ENCODE assay signal across 17 cellular contexts in the genomic region with DNA sequence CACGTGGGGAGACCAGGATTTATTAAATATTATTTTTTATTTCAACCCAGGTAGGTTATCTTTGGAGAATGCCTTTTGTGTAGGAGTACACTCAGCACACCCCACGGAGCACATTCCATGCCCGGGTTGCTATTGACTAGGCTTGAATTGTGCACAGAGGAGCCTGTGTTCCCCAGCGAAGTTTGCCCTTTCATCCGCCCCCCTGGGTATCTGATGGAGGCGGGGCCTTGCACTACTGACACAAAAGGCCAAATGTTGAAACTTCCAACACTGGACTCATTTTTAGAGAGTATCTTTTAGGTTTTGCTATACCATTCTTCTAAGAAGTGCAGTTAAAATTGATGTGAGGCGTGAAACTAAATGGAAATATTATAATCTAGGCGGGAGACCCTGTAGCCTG. TPM values are rescaled to one million over a fixed set of nuclear protein-coding genes. Genes with fewer than 3 reads are reported as not detected.
DNase-seq lines count a peak whose midpoint lies in the region; ATAC-seq, FAIRE-seq and TF ChIP-seq lines count a peak whose summit lies in the region.
"Had no signal": no experiment of that assay in that cellular context is flagged by ENCODE, and none has a peak within 500 bp of the region (broad histone marks: within the 10 kb centered on the region; RNA-seq: fewer than 3 reads in every experiment).

No MANE protein-coding gene starts in this region.

- no peaks in the 10 kb centered on the region for H3K27me3 ChIP-seq in MG63

- peak overlapping the region; percentile 98 for H3K27ac ChIP-seq in caudate nucleus (ENCODE audit: low read depth, low read length)
- H3K27ac ChIP-seq: lower lobe of right lung, SK-N-MC had no signal

- DNase-seq in C1 segment of cervical spinal cord (lab: John Stamatoyannopoulos, UW) (peak in 10 of 14 donors; percentile 31 to 64 (median 53)), caudate nucleus (lab: John Stamatoyannopoulos, UW) (peak in 58 of 61 donors; percentile 13 to 85 (median 59)), hippocampal formation (lab: John Stamatoyannopoulos, UW) (peak; percentile 70 to 86), omental fat pad (ENCODE audit: low spot score) (no peak), A172 (ENCODE audit: low spot score) (no peak), HTR-8/SVneo (ENCODE audit: insufficient read length, low spot score) (no peak), MG63 (no peak)
- DNase-seq: activated CD4-positive, alpha-beta memory T cell treated with anti-CD3 and anti-CD28 coated beads for 36 hours; activated effector memory CD4-positive, alpha-beta T cell treated with Interleukin-2 at 50 U/mL for 16 hours; aorta; CD8-positive, alpha-beta memory T cell; lower lobe of right lung; NCI-H1694 had no signal

- ATAC-seq in omental fat pad (ENCODE audit: low FRiP score): peak; percentile 55
- no peak for ATAC-seq in GM19452 (IDR thresholded peaks at IDR 0.05; ENCODE audit: unreplicated experiment)

- TF ChIP-seq CTCF in omental fat pad (IDR thresholded peaks at IDR 0.05): no peak

- H3K9me3 ChIP-seq in MG63: no peaks in the 10 kb centered on the region
- H3K9me3 ChIP-seq: lower lobe of right lung, thoracic aorta had no signal

- no peaks in the 10 kb centered on the region for H3K36me3 ChIP-seq in MG63
- H3K36me3 ChIP-seq: lower lobe of right lung, thoracic aorta had no signal

- no peak for FAIRE-seq in HTR-8/SVneo (lab: Jason Lieb, UNC)
- FAIRE-seq: TTC549 had no signal

- H3K4me3 ChIP-seq in MG63: no peak overlapping the region
- H3K4me3 ChIP-seq: lower lobe of right lung, SK-N-MC, thoracic aorta had no signal

RNA-seq across cellular contexts. Expression of a gene that starts 39.3 kb away (rescaled TPM):
- 10 to 100 TPM; 46.5 to 56.6 (median 52.7) TPM for total RNA-seq in omental fat pad
- total RNA-seq in A172 (2014; rRNA removed; shearing (Covaris generic)): 54.8 and 69.0 TPM in 2 replicates
- 18.9 and 26.4 TPM in 2 replicates for total RNA-seq in MG63 (2014; rRNA removed; shearing (Covaris generic); ENCODE audit: low replicate concordance)

Comparison
In these comparisons a context has a peak if more than half of its experiments do, and no peak if none do; other contexts are left out.
1. DNase-seq: peak in C1 segment of cervical spinal cord (10 of 14), caudate nucleus (58 of 61) and hippocampal formation (2 of 2); none in omental fat pad (single experiment), A172 (single experiment), HTR-8/SVneo (single experiment) and MG63 (single experiment).